22 cellular contexts compared by ENCODE assay signal in the genomic region with DNA sequence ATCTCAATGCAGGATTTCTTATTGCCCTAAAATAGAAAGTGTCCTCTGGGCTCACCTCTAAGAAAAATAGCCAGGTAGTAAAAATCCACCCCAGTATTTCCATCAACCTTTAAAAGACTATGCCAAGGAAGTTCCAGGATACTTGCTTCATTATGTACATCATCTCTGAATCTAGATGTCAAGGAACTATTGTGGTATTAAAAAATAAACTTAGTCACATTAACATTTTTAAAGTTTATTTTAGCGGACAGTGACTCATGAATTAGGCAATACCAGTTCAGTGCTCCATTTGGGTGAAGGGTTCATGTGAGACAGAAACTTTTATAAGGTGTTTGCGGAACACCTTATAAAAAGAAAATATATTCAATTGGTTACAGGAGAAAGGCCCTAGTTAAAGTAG.
A peak's percentile ranks its signal among the peaks of the same experiment; 100 is the strongest.
DNase-seq lines count a peak whose midpoint lies in the region; ATAC-seq and TF ChIP-seq lines count a peak whose summit lies in the region.
"Had no signal": no experiment of that assay in that cellular context is flagged by ENCODE, and none has a peak within 500 bp of the region (broad histone marks: within the 10 kb centered on the region; RNA-seq: fewer than 3 reads in every experiment).

No MANE protein-coding gene starts in this region.

- no peak for TF ChIP-seq CTCF in choroid plexus epithelial cell (conservative IDR thresholded peaks at IDR 0.05; ENCODE audit: low read depth, low read length)

- ATAC-seq in HG03442 (IDR thresholded peaks at IDR 0.05; ENCODE audit: unreplicated experiment) = no peak
- no peak for ATAC-seq in HG02623 (IDR thresholded peaks at IDR 0.05; ENCODE audit: unreplicated experiment)
- ATAC-seq: activated CD4-positive, alpha-beta T cell treated with anti-CD3 and anti-CD28 coated beads for 36 hours; foreskin keratinocyte; stimulated activated effector memory CD8-positive, alpha-beta T cell treated with anti-CD3 and anti-CD28 coated beads, Interleukin-12 subunit alpha, Interleukin-12 subunit beta, amount 100 ng/mL, for 72 hours; T-helper 17 cell had no signal

- DNase-seq in Daoy (ENCODE audit: low read depth) = peak; percentile 6
- DNase-seq in M059J (ENCODE audit: low read depth) = peak; percentile 88
- DNase-seq in choroid plexus epithelial cell (ENCODE audit: low read depth) = peak; percentile 73
- peak; percentile 19 for DNase-seq in non-pigmented ciliary epithelial cell (ENCODE audit: low read depth)
- no peak for DNase-seq in KBM-7
- no peak for DNase-seq in NK-92 (lab: John Stamatoyannopoulos, UW; ENCODE audit: unreplicated experiment)
- DNase-seq: activated CD4-positive, alpha-beta T cell treated with anti-CD3 and anti-CD28 coated beads for 36 hours; activated T-cell treated with anti-CD3 and anti-CD28 coated beads, Interleukin-2, amount 50 U/mL, for 1 hour; amygdala; Calu3; foreskin keratinocyte; left ventricle myocardium inferior; naive B cell; NCI-H187 treated with DMSO at 0.1 percent for 48 hours; NCI-H524 treated with DMSO at 0.1 percent for 48 hours; occipital lobe; stimulated activated CD4-positive, alpha-beta T cell treated with anti-CD3 and anti-CD28 coated beads, Interleukin-2, amount 100 ng/mL, for 48 hours; T-helper 17 cell had no signal

- in situ Hi-C loops in KBM-7 (cut with MboI; ENCODE audit: low pct_unique_long_range_greater_than_20kb, low sequenced_read_pairs) = no loop called here

- H3K4me3 ChIP-seq in choroid plexus epithelial cell (ENCODE audit: low read depth, low read length) = no peak overlapping the region
- H3K4me3 ChIP-seq: BLaER1 treated with 17β-estradiol and CSF1 and Interleukin-3, amounts not matched to agents 10 nM and 100 nM; left ventricle myocardium inferior had no signal

Comparison
In these comparisons a context has a peak if more than half of its experiments do, and no peak if none do; other contexts are left out.
1. DNase-seq: peak in Daoy (single experiment), M059J (single experiment), choroid plexus epithelial cell (single experiment) and non-pigmented ciliary epithelial cell (single experiment); none in KBM-7 (single experiment) and NK-92 (single experiment).